ENCODE assay signal across 26 cellular contexts in genomic region chr16:78844028-78844427, GRCh38.
"Had no signal": no experiment of that assay in that cellular context is flagged by ENCODE, and none has a peak within 500 bp of the region (broad histone marks: within the 10 kb centered on the region; RNA-seq: fewer than 3 reads in every experiment).

No MANE protein-coding gene starts in this region.

- H3K36me3 ChIP-seq: ascending aorta, cardiac muscle cell, SJCRH30 had no signal

- H3K4me3 ChIP-seq: ascending aorta, cardiac muscle cell, K562, PC-9, SJCRH30, SK-N-MC had no signal

- H3K27ac Mint-ChIP-seq: activated CD4-positive, alpha-beta T cell treated with anti-CD3 and anti-CD28 coated beads, Interleukin-2, amount 10 ng/mL, durations not matched to agents 24 days and 14 days; activated CD8-positive, alpha-beta T cell treated with anti-CD3 and anti-CD28 coated beads for 36 hours; activated naive CD8-positive, alpha-beta T cell treated with anti-CD3 and anti-CD28 coated beads for 36 hours; activated T-cell treated with anti-CD3 and anti-CD28 coated beads, Interleukin-2, amount 50 U/mL, for 72 hours; activated T-helper 17 cell treated with anti-CD3 and anti-CD28 coated beads, Interleukin-2, amount 50 U/mL, for 72 hours had no signal

- H3K27me3 ChIP-seq: ascending aorta, cardiac muscle cell, SJCRH30 had no signal

- H3K9me3 Mint-ChIP-seq: activated naive CD8-positive, alpha-beta T cell treated with anti-CD3 and anti-CD28 coated beads for 36 hours; activated T-helper 17 cell treated with anti-CD3 and anti-CD28 coated beads, Interleukin-2, amount 50 U/mL, for 72 hours; central memory CD8-positive, alpha-beta T cell had no signal

- H3K27me3 Mint-ChIP-seq: activated CD4-positive, alpha-beta T cell treated with anti-CD3 and anti-CD28 coated beads, Interleukin-2, amount 10 ng/mL, durations not matched to agents 24 days and 14 days; activated CD8-positive, alpha-beta T cell treated with anti-CD3 and anti-CD28 coated beads for 36 hours; activated naive CD8-positive, alpha-beta T cell treated with anti-CD3 and anti-CD28 coated beads for 36 hours; activated T-helper 17 cell treated with anti-CD3 and anti-CD28 coated beads, Interleukin-2, amount 50 U/mL, for 72 hours; central memory CD8-positive, alpha-beta T cell had no signal

- H3K4me1 ChIP-seq: ascending aorta, SJCRH30 had no signal

- H3K4me1 Mint-ChIP-seq: activated CD4-positive, alpha-beta T cell treated with anti-CD3 and anti-CD28 coated beads, Interleukin-2, amount 10 ng/mL, durations not matched to agents 24 days and 14 days; activated naive CD8-positive, alpha-beta T cell treated with anti-CD3 and anti-CD28 coated beads for 36 hours; activated T-helper 17 cell treated with anti-CD3 and anti-CD28 coated beads, Interleukin-2, amount 50 U/mL, for 72 hours; central memory CD8-positive, alpha-beta T cell had no signal

- H3K27ac ChIP-seq: ascending aorta, PC-9, RWPE1, SJCRH30, SK-N-MC had no signal

- H3K4me3 Mint-ChIP-seq: activated CD4-positive, alpha-beta T cell treated with anti-CD3 and anti-CD28 coated beads, Interleukin-2, amount 10 ng/mL, durations not matched to agents 24 days and 14 days; activated CD8-positive, alpha-beta T cell treated with anti-CD3 and anti-CD28 coated beads for 36 hours; activated naive CD8-positive, alpha-beta T cell treated with anti-CD3 and anti-CD28 coated beads for 36 hours; activated T-cell treated with anti-CD3 and anti-CD28 coated beads, Interleukin-2, amount 50 U/mL, for 72 hours; activated T-helper 17 cell treated with anti-CD3 and anti-CD28 coated beads, Interleukin-2, amount 50 U/mL, for 72 hours; central memory CD8-positive, alpha-beta T cell had no signal

- H3K9me3 ChIP-seq: ascending aorta, SJCRH30 had no signal

- DNase-seq: activated CD4-positive, alpha-beta T cell treated with anti-CD3 and anti-CD28 coated beads, Interleukin-2, amount 10 ng/mL, durations not matched to agents 24 days and 14 days; activated CD4-positive, alpha-beta T cell treated with anti-CD3 and anti-CD28 coated beads, Interleukin-2, amount 50 U/mL, for 4 hours; activated CD8-positive, alpha-beta T cell treated with anti-CD3 and anti-CD28 coated beads for 36 hours; activated effector memory CD4-positive, alpha-beta T cell treated with anti-CD3 and anti-CD28 coated beads, Interleukin-2, amount 50 U/mL, for 16 hours; activated naive CD4-positive, alpha-beta T cell; activated naive CD4-positive, alpha-beta T cell treated with anti-CD3 and anti-CD28 coated beads, Interleukin-2, amount 50 U/mL, for 16 hours; activated naive CD8-positive, alpha-beta T cell treated with anti-CD3 and anti-CD28 coated beads for 36 hours; activated T-cell treated with anti-CD3 and anti-CD28 coated beads, Interleukin-2, amount 50 U/mL, for 1 hour; activated T-cell treated with anti-CD3 and anti-CD28 coated beads, Interleukin-2, amount 50 U/mL, for 72 hours; NCI-H1092 treated with DMSO at 0.1 percent for 48 hours; NCI-H1436; NCI-H187; NCI-H2029 treated with DMSO at 0.1 percent for 48 hours; NCI-H2107; NCI-H2171; NCI-H510A; PC-9; SJCRH30; T1000 had no signal

- ATAC-seq: activated CD8-positive, alpha-beta T cell treated with anti-CD3 and anti-CD28 coated beads for 36 hours; activated T-cell treated with anti-CD3 and anti-CD28 coated beads, Interleukin-2, amount 50 U/mL, for 72 hours; activated T-helper 17 cell treated with anti-CD3 and anti-CD28 coated beads, Interleukin-2, amount 50 U/mL, for 72 hours; K562 had no signal
